Comparison of ENCODE assay signal across 20 cellular contexts in the genomic region with DNA sequence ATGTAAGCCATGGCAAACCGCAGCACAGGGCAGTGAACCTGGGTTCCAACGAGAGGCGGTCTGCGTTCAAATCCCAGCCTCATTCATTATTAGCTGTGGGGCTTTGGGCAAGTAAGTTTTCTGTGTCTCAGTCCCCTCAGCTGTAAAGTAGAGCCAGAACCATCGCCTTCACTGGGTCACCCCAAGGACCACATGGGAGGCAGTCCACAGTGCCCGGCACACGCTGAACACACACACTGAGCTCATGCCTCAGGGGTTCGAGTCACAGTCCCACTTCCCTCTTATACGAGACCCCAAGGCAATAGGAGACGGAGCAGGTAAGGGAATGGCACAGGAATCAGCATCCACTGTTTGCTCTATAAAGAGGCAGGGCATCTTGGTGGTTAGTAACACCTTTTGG. TPM values are rescaled to one million over a fixed set of nuclear protein-coding genes. Genes with fewer than 3 reads are reported as not detected.
DNase-seq lines count a peak whose midpoint lies in the region; TF ChIP-seq lines count a peak whose summit lies in the region.
"Had no signal": no experiment of that assay in that cellular context is flagged by ENCODE, and none has a peak within 500 bp of the region (broad histone marks: within the 10 kb centered on the region; RNA-seq: fewer than 3 reads in every experiment).

No MANE protein-coding gene starts in this region.

- H3K23ac ChIP-seq in neuronal stem cell (ENCODE audit: low read depth, low read length, poor library complexity), result no peak overlapping the region

- no peak overlapping the region for H2BK5ac ChIP-seq in neuronal stem cell (ENCODE audit: low read length)

- H3K9me3 ChIP-seq in BLaER1, result no peaks in the 10 kb centered on the region
- no peaks in the 10 kb centered on the region for H3K9me3 ChIP-seq in neuronal stem cell (replicated peaks in 1 of 2; ENCODE audit: control insufficient read depth in 2 of 2, insufficient read depth in 1 of 2, low read depth in 1 of 2, low read length in 2 of 2)
- H3K9me3 ChIP-seq in thyroid gland, result no peaks in the 10 kb centered on the region
- H3K9me3 ChIP-seq: Caco-2, HAP-1 had no signal

- no peak overlapping the region for H3K4me3 Mint-ChIP-seq in glutamatergic neuron (ENCODE audit: unreplicated experiment)
- H3K4me3 Mint-ChIP-seq: IgD-negative memory B cell had no signal

- no peak overlapping the region for H3K4ac ChIP-seq in neuronal stem cell (ENCODE audit: low read length)

- peaks cover 10% of the 10 kb centered on the region for H3K4me1 Mint-ChIP-seq in glutamatergic neuron (ENCODE audit: low read depth, unreplicated experiment)

- no peak for TF ChIP-seq CTCF in VCaP (conservative IDR thresholded peaks at IDR 0.05)
- TF ChIP-seq CTCF in glutamatergic neuron (IDR thresholded peaks at IDR 0.05; ENCODE audit: partially characterized antibody, unreplicated experiment), result no peak
- TF ChIP-seq CTCF in thyroid gland (IDR thresholded peaks at IDR 0.05), result no peak

- H3K4me1 ChIP-seq in BLaER1 (peaks cover 97% of the 10 kb centered on the region), neuronal stem cell (ENCODE audit: control insufficient read depth in 2 of 2, insufficient read depth in 1 of 2, low read depth in 1 of 2, low read length in 2 of 2) (peaks cover 10 to 39% of the 10 kb centered on the region in 2 donors), thyroid gland (no peaks in the 10 kb centered on the region)
- H3K4me1 ChIP-seq: HAP-1 had no signal

- H3K27me3 ChIP-seq in BLaER1 (no peaks in the 10 kb centered on the region), neuronal stem cell (ENCODE audit: control insufficient read depth in 3 of 3, insufficient read depth in 3 of 3, low read depth in 1 of 3, low read length in 3 of 3) (peaks cover 0 to 19% (median 1%) of the 10 kb centered on the region in 3 experiments), thyroid gland (no peaks in the 10 kb centered on the region)

- H4K8ac ChIP-seq in neuronal stem cell (ENCODE audit: low read depth, low read length), result no peak overlapping the region

- no peak overlapping the region for H2AFZ ChIP-seq in neuronal stem cell (ENCODE audit: low read length)

- no peak overlapping the region for H2AK5ac ChIP-seq in neuronal stem cell (ENCODE audit: low read depth, low read length)

- H3K9ac ChIP-seq in BLaER1 (peak overlapping the region; percentile 87), neuronal stem cell (ENCODE audit: low read depth, low read length, poor library complexity) (no peak overlapping the region)

- H3K27me3 Mint-ChIP-seq in glutamatergic neuron (ENCODE audit: unreplicated experiment), result no peaks in the 10 kb centered on the region

- intact Hi-C loops in thyroid gland (cut with DNase I), result no loop called here

- no peak overlapping the region for H3K27ac Mint-ChIP-seq in glutamatergic neuron (ENCODE audit: unreplicated experiment)

- H3K4me3 ChIP-seq in BLaER1 (peak overlapping the region; percentile 62), neuronal stem cell (ENCODE audit: low read length in 2 of 2) (no peak overlapping the region), thyroid gland (replicated peaks in 1 of 3) (no peak overlapping the region)
- H3K4me3 ChIP-seq: HAP-1 had no signal

- H3K27ac ChIP-seq in BLaER1 (peak overlapping the region; percentile 98), VCaP (peak overlapping the region; percentile 70), neuronal stem cell (replicated peaks; ENCODE audit: low read length) (no peak overlapping the region), thyroid gland (no peak overlapping the region)
- H3K27ac ChIP-seq: 22Rv1, C4-2B had no signal

- peak overlapping the region; percentile 93 for H3K4me2 ChIP-seq in BLaER1
- no peak overlapping the region for H3K4me2 ChIP-seq in neuronal stem cell (ENCODE audit: insufficient read depth, low read length, poor library complexity, severe bottlenecking)

- no peak overlapping the region for H3K14ac ChIP-seq in neuronal stem cell (ENCODE audit: low read length)

- peak overlapping the region; percentile 3 for H3K18ac ChIP-seq in neuronal stem cell (ENCODE audit: low read length)

- H2BK15ac ChIP-seq in neuronal stem cell (ENCODE audit: low read length), result no peak overlapping the region

- H3K79me1 ChIP-seq in neuronal stem cell (ENCODE audit: low read depth, low read length), result no peaks in the 10 kb centered on the region

- H4K91ac ChIP-seq in neuronal stem cell (ENCODE audit: low read depth, low read length, poor library complexity), result no peak overlapping the region

- DNase-seq in glutamatergic neuron (peak; percentile 14), neuronal stem cell (ENCODE audit: low spot score) (no peak), thyroid gland (no peak), SK-N-DZ (ENCODE audit: low spot score) (no peak), AG20443 (ENCODE audit: low spot score) (no peak), NCI-H2171 treated with DMSO at 0.1 percent for 48 hours (lab: John Stamatoyannopoulos, UW) (no peak)
- DNase-seq: DMS53; NCI-H2081 treated with DMSO at 0.1 percent for 48 hours; NCI-H226; NK-92 treated with Interleukin-12 subunit alpha and Interleukin-12 subunit beta, amount 100 ng/mL, for 24 hours; OCI-M1; RPMI8226 had no signal

- no CpG with 5 or more reads among the region's 10 CpGs for WGBS in neuronal stem cell (ENCODE audit: extremely low coverage in 2 of 2, insufficient read length in 2 of 2, insufficient replicate concordance in 1 of 2), 2 donors
- 92 to 93% methylated on average over 10 of the region's 10 CpGs for WGBS in thyroid gland, 2 donors

- H3K36me3 ChIP-seq in BLaER1 (peaks cover 4% of the 10 kb centered on the region), neuronal stem cell (replicated peaks in 1 of 2; ENCODE audit: control insufficient read depth in 2 of 2, insufficient read depth in 2 of 2, low read length in 2 of 2) (no peaks in the 10 kb centered on the region), thyroid gland (no peaks in the 10 kb centered on the region)
- H3K36me3 ChIP-seq: HAP-1 had no signal

- peaks cover 5% of the 10 kb centered on the region for H3K36me3 Mint-ChIP-seq in glutamatergic neuron (ENCODE audit: unreplicated experiment)
- H3K36me3 Mint-ChIP-seq: IgD-negative memory B cell had no signal

- peaks cover 3% of the 10 kb centered on the region for H3K9me3 Mint-ChIP-seq in glutamatergic neuron (ENCODE audit: unreplicated experiment)
- H3K9me3 Mint-ChIP-seq: IgD-negative memory B cell had no signal

- no peaks in the 10 kb centered on the region for H4K20me1 ChIP-seq in BLaER1

- no peak for TF ChIP-seq POLR2A in thyroid gland (IDR thresholded peaks at IDR 0.05)

- no peak overlapping the region for H2BK12ac ChIP-seq in neuronal stem cell (ENCODE audit: low read length)

- H2BK120ac ChIP-seq in neuronal stem cell (ENCODE audit: low read depth, low read length), result no peak overlapping the region

RNA-seq across cellular contexts. Expression of a gene that starts 19.1 kb away (rescaled TPM):
- 14.6 TPM for total RNA-seq in glutamatergic neuron (ENCODE audit: unreplicated experiment)
- 0.03 TPM for polyA plus RNA-seq in neuronal stem cell (2013, experiment 1 of 2)
- polyA plus RNA-seq in neuronal stem cell (2013, experiment 2 of 2), result 0.03 TPM
- total RNA-seq in thyroid gland, result not detected
- 0.02 and 0.21 TPM in 2 replicates for polyA plus RNA-seq in SK-N-DZ (2014; cell fraction: cytosol; rRNA removed)
- polyA plus RNA-seq in SK-N-DZ (2014; cell fraction: nucleus; rRNA removed), result 0.18 TPM in 1 of 2 replicates, not detected in the other
- total RNA-seq: Caco-2, LHCN-M2 had no signal
- polyA plus RNA-seq: IgD-negative memory B cell had no signal

Comparison
In these comparisons a context has a peak if more than half of its experiments do, and no peak if none do; other contexts are left out.
1. H3K27ac ChIP-seq: peak in BLaER1 (single experiment) and VCaP (single experiment); none in neuronal stem cell (single experiment) and thyroid gland (0 of 3).
2. RNA of a gene that starts 19.1 kb away (total RNA-seq): 14.6 TPM in glutamatergic neuron (single experiment); not detected in thyroid gland; every median in the first group is over 10 times any median in the second.